In genomic region chr6:107663308-107663707, GRCh38 we compare ENCODE assay signal across 1 cellular context.
TF ChIP-seq lines count a peak whose summit lies in the region.

No MANE protein-coding gene starts in this region.

TF ChIP-seq in GM12878, 131 proteins besides CTCF, POLR2A, EP300 and RAD21 (continued from another document):
- TF ChIP-seq ETV6 (conservative IDR thresholded peaks at IDR 0.05 in 1 of 2, IDR thresholded peaks at IDR 0.05 in 1 of 2; ENCODE audit: borderline replicate concordance in 1 of 2, low read depth in 1 of 2) (no peak), SMC3 (IDR thresholded peaks at IDR 0.05; ENCODE audit: borderline replicate concordance, low read length) (no peak), KAT2A (conservative IDR thresholded peaks at IDR 0.05; ENCODE audit: control insufficient read depth, low read depth, low read length) (no peak), SREBF1 (IDR thresholded peaks at IDR 0.05; ENCODE audit: low read length) (no peak), ATF3 (IDR thresholded peaks at IDR 0.05; ENCODE audit: borderline replicate concordance, extremely low read depth, low read depth, low read length) (no peak), PAX8 (IDR thresholded peaks at IDR 0.05) (no peak), ZNF217 (IDR thresholded peaks at IDR 0.05) (no peak), NFXL1 (IDR thresholded peaks at IDR 0.05; ENCODE audit: borderline replicate concordance) (no peak), YBX1 (IDR thresholded peaks at IDR 0.05) (no peak), MTA3 (IDR thresholded peaks at IDR 0.05; ENCODE audit: borderline replicate concordance, low read length) (no peak), ZNF622 (IDR thresholded peaks at IDR 0.05) (no peak), ESRRA (IDR thresholded peaks at IDR 0.05; ENCODE audit: low read length) (no peak), RELB (IDR thresholded peaks at IDR 0.05; ENCODE audit: low read depth) (no peak), TARDBP (IDR thresholded peaks at IDR 0.05; ENCODE audit: borderline replicate concordance) (no peak)
